13 cellular contexts compared by ENCODE assay signal in the genomic region with DNA sequence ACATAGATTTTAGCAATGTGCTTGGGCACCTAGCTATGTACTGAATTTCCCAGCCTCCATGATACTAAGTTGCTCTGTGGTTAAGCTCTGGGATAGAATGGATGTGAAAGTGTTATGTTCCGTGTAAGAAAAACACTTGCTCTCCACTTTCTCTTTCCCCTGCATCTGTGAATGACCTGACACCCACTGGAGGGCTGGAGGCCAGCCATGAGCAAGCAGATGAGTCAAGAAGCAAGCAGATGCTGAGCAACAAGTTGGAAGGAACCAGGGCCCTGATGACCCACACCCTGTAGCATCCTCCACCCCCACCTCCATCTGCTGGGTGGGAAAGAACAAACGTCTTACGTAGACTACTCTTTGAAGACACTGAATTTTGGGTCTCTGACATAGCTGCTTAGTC. TPM values are rescaled to one million over a fixed set of nuclear protein-coding genes. Genes with fewer than 3 reads are reported as not detected.
DNase-seq lines count a peak whose midpoint lies in the region; ATAC-seq and TF ChIP-seq lines count a peak whose summit lies in the region.
"Had no signal": no experiment of that assay in that cellular context is flagged by ENCODE, and none has a peak within 500 bp of the region (broad histone marks: within the 10 kb centered on the region; RNA-seq: fewer than 3 reads in every experiment).

No MANE protein-coding gene starts in this region.

- no peaks in the 10 kb centered on the region for H3K9me3 ChIP-seq in T-helper 17 cell (ENCODE audit: control insufficient read depth, low read length, poor library complexity, severe bottlenecking)
- H3K9me3 ChIP-seq in esophagus muscularis mucosa = peaks cover 0 to 5% (median 0%) of the 10 kb centered on the region in 4 donors
- H3K9me3 ChIP-seq in HAP-1 = no peaks in the 10 kb centered on the region

- H3K4me1 ChIP-seq in esophagus muscularis mucosa (no peaks in the 10 kb centered on the region), HAP-1 (no peaks in the 10 kb centered on the region)

- H3K4me3 Mint-ChIP-seq in T-helper 17 cell = no peak overlapping the region
- H3K4me3 Mint-ChIP-seq: CD8-positive, alpha-beta memory T cell had no signal

- WGBS in esophagus muscularis mucosa = 95% methylated on average over 3 of the region's 3 CpGs

- H3K27me3 ChIP-seq in esophagus muscularis mucosa = no peaks in the 10 kb centered on the region
- no peaks in the 10 kb centered on the region for H3K27me3 ChIP-seq in HAP-1 (ENCODE audit: low read depth)

- intact Hi-C loops in esophagus muscularis mucosa (cut with DNase I) = no loop called here

- ATAC-seq in T-helper 17 cell = no peak
- ATAC-seq: SK-N-SH treated with all-trans-retinoic acid at 6 μM for 48 hours had no signal

- no peaks in the 10 kb centered on the region for H3K27me3 Mint-ChIP-seq in T-helper 17 cell
- H3K27me3 Mint-ChIP-seq: CD8-positive, alpha-beta memory T cell had no signal

- H3K27ac ChIP-seq in esophagus muscularis mucosa (replicated peaks in 1 of 4) = no peak overlapping the region

- H3K4me1 Mint-ChIP-seq in T-helper 17 cell = peaks cover 13% of the 10 kb centered on the region
- H3K4me1 Mint-ChIP-seq: CD8-positive, alpha-beta memory T cell had no signal

- H3K36me3 ChIP-seq in esophagus muscularis mucosa (peaks cover 0 to 3% (median 0%) of the 10 kb centered on the region in 4 donors), HAP-1 (replicated peaks) (no peaks in the 10 kb centered on the region)

- TF ChIP-seq POLR2A in esophagus muscularis mucosa (IDR thresholded peaks at IDR 0.05; ENCODE audit: low read depth) = no peak

- no peaks in the 10 kb centered on the region for H3K36me3 Mint-ChIP-seq in T-helper 17 cell (ENCODE audit: low read depth)
- H3K36me3 Mint-ChIP-seq: CD8-positive, alpha-beta memory T cell had no signal

- H3K27ac Mint-ChIP-seq in T-helper 17 cell = peak overlapping the region; percentile 2
- H3K27ac Mint-ChIP-seq: CD8-positive, alpha-beta memory T cell had no signal

- in situ Hi-C loops in HAP-1 (cut with MboI; ENCODE audit: low sequenced_read_pairs) = no loop called here

- no peak for TF ChIP-seq EP300 in esophagus muscularis mucosa (IDR thresholded peaks at IDR 0.05)

- DNase-seq in HCEC 1CT = peak; percentile 8
- no peak for DNase-seq in T-helper 17 cell
- DNase-seq in fibroblast of mammary gland (ENCODE audit: low read depth) = peak; percentile 50
- DNase-seq in esophagus muscularis mucosa (ENCODE audit: extremely low spot score) = no peak
- DNase-seq in NCI-H524 treated with DMSO at 0.1 percent for 48 hours (lab: John Stamatoyannopoulos, UW) = no peak
- no peak for DNase-seq in NCI-H146 (lab: John Stamatoyannopoulos, UW)
- DNase-seq in HAP-1 (ENCODE audit: low spot score in 2 of 2) = no peak
- DNase-seq: CD8-positive, alpha-beta memory T cell; H7; NCI-H1092; NCI-H1694 treated with DMSO at 0.1 percent for 48 hours; Right ventricle myocardium superior had no signal

- H3K4me3 ChIP-seq in fibroblast of mammary gland (ENCODE audit: control insufficient read depth, low read depth, low read length) (no peak overlapping the region), esophagus muscularis mucosa (no peak overlapping the region), HAP-1 (no peak overlapping the region)

- TF ChIP-seq CTCF in fibroblast of mammary gland (conservative IDR thresholded peaks at IDR 0.05; ENCODE audit: control insufficient read depth, insufficient read depth, low read depth, low read length) (no peak), esophagus muscularis mucosa (IDR thresholded peaks at IDR 0.05) (no peak)

RNA-seq across cellular contexts. Expression of a gene that starts 56.6 kb away (rescaled TPM):
- total RNA-seq in T-helper 17 cell (10 to 100 TPM; 12.2 to 13.7 TPM), esophagus muscularis mucosa (10 to 100 TPM in 3 of 4 donors, 1 to 10 TPM in 1; 7.6 to 19.5 (median 12.1) TPM)

Comparison
In these comparisons a context has a peak if more than half of its experiments do, and no peak if none do; other contexts are left out.
1. DNase-seq: peak in HCEC 1CT (single experiment) and fibroblast of mammary gland (single experiment); none in T-helper 17 cell (0 of 3), esophagus muscularis mucosa (single experiment), NCI-H524 treated with DMSO at 0.1 percent for 48 hours (single experiment), NCI-H146 (single experiment) and HAP-1 (0 of 2).